In the genomic region with DNA sequence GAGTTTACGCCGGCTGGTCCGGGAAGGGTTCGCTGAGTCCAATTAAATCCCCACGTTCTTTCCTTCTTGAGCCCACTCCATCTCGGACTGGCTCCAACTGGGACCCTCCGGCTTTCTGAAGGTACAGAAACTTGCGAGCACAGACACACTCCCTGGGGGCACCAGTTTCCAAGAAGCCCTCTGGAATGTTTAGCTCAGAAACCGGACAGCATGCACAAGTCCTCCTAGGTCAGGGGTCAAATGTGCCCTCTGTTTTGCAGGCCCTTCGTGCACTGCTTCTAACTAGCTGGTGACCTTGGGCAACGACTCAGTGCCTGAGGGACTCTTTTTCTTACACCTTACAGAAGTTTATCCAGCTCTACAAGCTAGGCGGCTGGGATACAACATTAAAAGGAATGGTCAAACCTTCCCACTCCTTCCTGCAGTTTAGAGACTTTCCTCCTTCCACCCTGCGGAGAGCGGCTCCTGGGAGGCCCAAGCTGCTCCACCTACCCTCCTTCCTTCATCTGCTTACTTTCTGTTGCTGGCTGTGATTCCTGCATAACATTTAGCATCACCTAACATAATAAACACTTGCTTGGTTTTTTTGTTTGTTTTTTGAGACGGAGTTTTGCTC, we compare ENCODE assay signal across 21 cellular contexts.
DNase-seq lines count a peak whose midpoint lies in the region; ATAC-seq and TF ChIP-seq lines count a peak whose summit lies in the region.
"Had no signal": no experiment of that assay in that cellular context is flagged by ENCODE, and none has a peak within 500 bp of the region (broad histone marks: within the 10 kb centered on the region; RNA-seq: fewer than 3 reads in every experiment).

No MANE protein-coding gene starts in this region.

- no peak overlapping the region for H3K27ac ChIP-seq in mesendoderm (ENCODE audit: low read depth, low read length)
- no peak overlapping the region for H3K27ac ChIP-seq in esophagus muscularis mucosa (replicated peaks in 1 of 4)
- H3K27ac ChIP-seq in SK-N-SH (ENCODE audit: low read depth in 2 of 2, low read length in 1 of 2): no peak overlapping the region
- H3K27ac ChIP-seq: colonic mucosa, epithelial cell of prostate, HL-60, KMS-11, prostate gland, vagina had no signal

- H3K4me1 ChIP-seq in mesendoderm (ENCODE audit: control insufficient read depth, low read depth, low read length): peaks cover 5% of the 10 kb centered on the region
- peaks cover 4 to 19% (median 11%) of the 10 kb centered on the region in 4 donors for H3K4me1 ChIP-seq in esophagus muscularis mucosa
- peaks cover 0 to 26% of the 10 kb centered on the region in 2 experiments; a peak in 1 of 4 replicates for H3K4me1 ChIP-seq in SK-N-SH (ENCODE audit: control insufficient read depth in 1 of 2, insufficient read depth in 2 of 2, low read depth in 1 of 2, low read length in 1 of 2)
- H3K4me1 ChIP-seq: colonic mucosa, prostate gland had no signal

- H3K23ac ChIP-seq in mesendoderm (ENCODE audit: low read length): no peak overlapping the region

- peaks cover 3% of the 10 kb centered on the region for H3K4me1 Mint-ChIP-seq in activated naive CD8-positive, alpha-beta T cell (ENCODE audit: low read depth)
- peaks cover 13% of the 10 kb centered on the region for H3K4me1 Mint-ChIP-seq in activated naive CD8-positive, alpha-beta T cell treated with anti-CD3 and anti-CD28 coated beads, Interleukin-2, amount 50 U/mL, for 24 hours
- H3K4me1 Mint-ChIP-seq in activated naive CD8-positive, alpha-beta T cell treated with anti-CD3 and anti-CD28 coated beads, Interleukin-2, amount 10 ng/mL, durations not matched to agents 7 days and 5 days: peaks cover 9% of the 10 kb centered on the region

- CTCF ChIA-PET in SK-N-SH (lab: Yijun Ruan, JAX): interaction anchor here (0.6 kb wide), 1 partner anchor 276 kb away, joined by 3 read pairs; a partner anchor contains a TSS

- TF ChIP-seq CTCF in esophagus muscularis mucosa (IDR thresholded peaks at IDR 0.05) (no peak), SK-N-SH (IDR thresholded peaks at IDR 0.05) (no peak)

- no peak overlapping the region for H4K5ac ChIP-seq in mesendoderm (ENCODE audit: low read length)

- H3K36me3 Mint-ChIP-seq in activated naive CD8-positive, alpha-beta T cell: no peaks in the 10 kb centered on the region
- no peaks in the 10 kb centered on the region for H3K36me3 Mint-ChIP-seq in activated naive CD8-positive, alpha-beta T cell treated with anti-CD3 and anti-CD28 coated beads, Interleukin-2, amount 50 U/mL, for 24 hours (ENCODE audit: low read depth)
- H3K36me3 Mint-ChIP-seq in activated naive CD8-positive, alpha-beta T cell treated with anti-CD3 and anti-CD28 coated beads, Interleukin-2, amount 10 ng/mL, durations not matched to agents 7 days and 5 days: peaks cover 2% of the 10 kb centered on the region

- TF ChIP-seq POLR2A in esophagus muscularis mucosa (IDR thresholded peaks at IDR 0.05; ENCODE audit: low read depth): no peak

- ATAC-seq in activated naive CD8-positive, alpha-beta T cell treated with anti-CD3 and anti-CD28 coated beads, Interleukin-2, amount 50 U/mL, for 24 hours: no peak
- ATAC-seq in activated naive CD8-positive, alpha-beta T cell treated with anti-CD3 and anti-CD28 coated beads, Interleukin-2, amount 10 ng/mL, durations not matched to agents 7 days and 5 days (ENCODE audit: low read depth): no peak
- ATAC-seq in HG03108 (IDR thresholded peaks at IDR 0.05; ENCODE audit: unreplicated experiment): no peak
- ATAC-seq: activated CD4-positive, alpha-beta T cell treated with anti-CD3 and anti-CD28 coated beads for 36 hours had no signal

- peak overlapping the region; percentile 58 for H3K4me3 Mint-ChIP-seq in activated naive CD8-positive, alpha-beta T cell
- H3K4me3 Mint-ChIP-seq in activated naive CD8-positive, alpha-beta T cell treated with anti-CD3 and anti-CD28 coated beads, Interleukin-2, amount 50 U/mL, for 24 hours: no peak overlapping the region
- peak overlapping the region; percentile 22 for H3K4me3 Mint-ChIP-seq in activated naive CD8-positive, alpha-beta T cell treated with anti-CD3 and anti-CD28 coated beads, Interleukin-2, amount 10 ng/mL, durations not matched to agents 7 days and 5 days

- H3K9me3 ChIP-seq in esophagus muscularis mucosa: peaks cover 0 to 11% (median 0%) of the 10 kb centered on the region in 4 donors
- H3K9me3 ChIP-seq in SK-N-SH: no peaks in the 10 kb centered on the region
- H3K9me3 ChIP-seq: colonic mucosa, prostate gland, vagina had no signal

- H3K27me3 ChIP-seq in mesendoderm (ENCODE audit: insufficient read depth, low read length, poor library complexity): no peaks in the 10 kb centered on the region
- peaks cover 0 to 6% (median 0%) of the 10 kb centered on the region in 4 donors for H3K27me3 ChIP-seq in esophagus muscularis mucosa
- H3K27me3 ChIP-seq in SK-N-SH (ENCODE audit: insufficient read depth): no peaks in the 10 kb centered on the region; the same call in 1 of the 2 replicates
- H3K27me3 ChIP-seq: ascending aorta, vagina had no signal

- H3K4me3 ChIP-seq in mesendoderm (ENCODE audit: low read length): no peak overlapping the region
- H3K4me3 ChIP-seq in esophagus muscularis mucosa: no peak overlapping the region
- H3K4me3 ChIP-seq in SK-N-SH (ENCODE audit: low read depth in 2 of 2, low read length in 1 of 2): no peak overlapping the region

- intact Hi-C loops in esophagus muscularis mucosa (cut with DNase I): loop anchor here (10.0 kb wide), 1 partner anchor 193 kb away; no protein-coding TSS in a partner anchor

- no peak for DNase-seq in activated naive CD8-positive, alpha-beta T cell treated with anti-CD3 and anti-CD28 coated beads, Interleukin-2, amount 50 U/mL, for 24 hours
- no peak for DNase-seq in activated naive CD8-positive, alpha-beta T cell treated with anti-CD3 and anti-CD28 coated beads, Interleukin-2, amount 10 ng/mL, durations not matched to agents 7 days and 5 days
- DNase-seq in mesendoderm (no peak), esophagus muscularis mucosa (ENCODE audit: extremely low spot score) (no peak), SK-N-SH (no peak), SW480 (ENCODE audit: low spot score) (no peak)
- DNase-seq: activated CD4-positive, alpha-beta T cell treated with anti-CD3 and anti-CD28 coated beads for 36 hours; colonic mucosa; NCI-H1105 treated with DMSO at 0.1 percent for 48 hours; NK-92 treated with Interleukin-12 subunit alpha and Interleukin-12 subunit beta, amount 100 ng/mL, for 24 hours; stimulated activated CD4-positive, alpha-beta T cell treated with anti-CD3 and anti-CD28 coated beads, Interleukin-12 subunit alpha, Interleukin-12 subunit beta, amount 100 ng/mL, for 4 hours; T-helper 9 cell had no signal

- no peak for TF ChIP-seq RAD21 in SK-N-SH (IDR thresholded peaks at IDR 0.05; ENCODE audit: low read length)

- H3K79me2 ChIP-seq in mesendoderm (ENCODE audit: control insufficient read depth, insufficient read depth, low read length) (no peaks in the 10 kb centered on the region), SK-N-SH (ENCODE audit: insufficient read depth) (no peaks in the 10 kb centered on the region)

- H3K9me3 Mint-ChIP-seq in activated naive CD8-positive, alpha-beta T cell (ENCODE audit: low read depth): no peaks in the 10 kb centered on the region
- H3K9me3 Mint-ChIP-seq in activated naive CD8-positive, alpha-beta T cell treated with anti-CD3 and anti-CD28 coated beads, Interleukin-2, amount 50 U/mL, for 24 hours: no peaks in the 10 kb centered on the region
- no peaks in the 10 kb centered on the region for H3K9me3 Mint-ChIP-seq in activated naive CD8-positive, alpha-beta T cell treated with anti-CD3 and anti-CD28 coated beads, Interleukin-2, amount 10 ng/mL, durations not matched to agents 7 days and 5 days
- H3K9me3 Mint-ChIP-seq: activated T-cell treated with anti-CD3 and anti-CD28 coated beads, Interleukin-2, amount 50 U/mL, for 24 hours had no signal

- H3K4me2 ChIP-seq in mesendoderm (ENCODE audit: low read length): no peak overlapping the region
- H3K4me2 ChIP-seq in SK-N-SH: no peak overlapping the region
- H3K4me2 ChIP-seq: KMS-11 had no signal

- H3K79me1 ChIP-seq in mesendoderm (ENCODE audit: low read length): no peaks in the 10 kb centered on the region

- POLR2A ChIA-PET in activated naive CD8-positive, alpha-beta T cell treated with anti-CD3 and anti-CD28 coated beads, Interleukin-2, amount 10 ng/mL, durations not matched to agents 7 days and 5 days (lab: Charles Lee): no interaction called here
- POLR2A ChIA-PET in SK-N-SH (lab: Yijun Ruan, JAX): no interaction called here

- peak overlapping the region; percentile 87 for H3K18ac ChIP-seq in mesendoderm (ENCODE audit: low read length)

- H2BK15ac ChIP-seq in mesendoderm (replicated peaks; ENCODE audit: low read depth): no peak overlapping the region

- peak overlapping the region; percentile 33 for H3K9ac ChIP-seq in mesendoderm (ENCODE audit: low read length)
- no peak overlapping the region for H3K9ac ChIP-seq in SK-N-SH
- H3K9ac ChIP-seq: KMS-11 had no signal

- H3K4ac ChIP-seq in mesendoderm (ENCODE audit: low read depth, low read length): peak overlapping the region; percentile 58

- no CpG with 5 or more reads among the region's 15 CpGs for WGBS in mesendoderm (ENCODE audit: extremely low coverage, insufficient coverage, low lambda C conversion rate)
- 73% methylated on average over 15 of the region's 15 CpGs for WGBS in esophagus muscularis mucosa
- 60% methylated on average over 15 of the region's 15 CpGs for WGBS in SK-N-SH (ENCODE audit: low lambda C conversion rate)

- H3F3A ChIP-seq in SK-N-SH (replicated peaks; ENCODE audit: insufficient read depth): no peaks in the 10 kb centered on the region

- no peak overlapping the region for H2AK5ac ChIP-seq in mesendoderm (ENCODE audit: low read length)

- no peaks in the 10 kb centered on the region for H3K9me2 ChIP-seq in SK-N-SH

- H4K8ac ChIP-seq in mesendoderm (ENCODE audit: low read depth, low read length): no peak overlapping the region

- no peaks in the 10 kb centered on the region for H4K20me1 ChIP-seq in SK-N-SH (ENCODE audit: insufficient read depth)

- H2BK120ac ChIP-seq in mesendoderm (ENCODE audit: low read depth, low read length): peak overlapping the region; percentile 75

- H3K27ac Mint-ChIP-seq in activated naive CD8-positive, alpha-beta T cell: no peak overlapping the region
- no peak overlapping the region for H3K27ac Mint-ChIP-seq in activated naive CD8-positive, alpha-beta T cell treated with anti-CD3 and anti-CD28 coated beads, Interleukin-2, amount 50 U/mL, for 24 hours
- H3K27ac Mint-ChIP-seq in activated naive CD8-positive, alpha-beta T cell treated with anti-CD3 and anti-CD28 coated beads, Interleukin-2, amount 10 ng/mL, durations not matched to agents 7 days and 5 days: no peak overlapping the region
- H3K27ac Mint-ChIP-seq: activated CD4-positive, alpha-beta T cell treated with anti-CD3 and anti-CD28 coated beads for 36 hours; activated T-cell treated with anti-CD3 and anti-CD28 coated beads, Interleukin-2, amount 50 U/mL, for 24 hours had no signal

- H3K36me3 ChIP-seq in mesendoderm (ENCODE audit: control insufficient read depth, insufficient read depth, low read length) (no peaks in the 10 kb centered on the region), esophagus muscularis mucosa (no peaks in the 10 kb centered on the region), SK-N-SH (replicated peaks in 1 of 2; ENCODE audit: control insufficient read depth in 1 of 2, insufficient read depth in 2 of 2, low read length in 1 of 2) (no peaks in the 10 kb centered on the region)
- H3K36me3 ChIP-seq: ascending aorta, colonic mucosa, prostate gland, vagina had no signal

- TF ChIP-seq EP300 in esophagus muscularis mucosa (IDR thresholded peaks at IDR 0.05) (no peak), SK-N-SH (IDR thresholded peaks at IDR 0.05; ENCODE audit: borderline replicate concordance in 1 of 2, low read depth in 1 of 2, low read length in 1 of 2) (no peak)

- no peaks in the 10 kb centered on the region for H3K27me3 Mint-ChIP-seq in activated naive CD8-positive, alpha-beta T cell
- peaks cover 9% of the 10 kb centered on the region for H3K27me3 Mint-ChIP-seq in activated naive CD8-positive, alpha-beta T cell treated with anti-CD3 and anti-CD28 coated beads, Interleukin-2, amount 50 U/mL, for 24 hours
- peaks cover 6% of the 10 kb centered on the region for H3K27me3 Mint-ChIP-seq in activated naive CD8-positive, alpha-beta T cell treated with anti-CD3 and anti-CD28 coated beads, Interleukin-2, amount 10 ng/mL, durations not matched to agents 7 days and 5 days

- H2BK5ac ChIP-seq in mesendoderm (ENCODE audit: low read length): no peak overlapping the region

- peak overlapping the region; percentile 75 for H3K56ac ChIP-seq in mesendoderm (ENCODE audit: low read length)

- no peak overlapping the region for H2AFZ ChIP-seq in SK-N-SH (ENCODE audit: low read depth)
